Comparison of ENCODE assay signal across 24 cellular contexts in the genomic region with DNA sequence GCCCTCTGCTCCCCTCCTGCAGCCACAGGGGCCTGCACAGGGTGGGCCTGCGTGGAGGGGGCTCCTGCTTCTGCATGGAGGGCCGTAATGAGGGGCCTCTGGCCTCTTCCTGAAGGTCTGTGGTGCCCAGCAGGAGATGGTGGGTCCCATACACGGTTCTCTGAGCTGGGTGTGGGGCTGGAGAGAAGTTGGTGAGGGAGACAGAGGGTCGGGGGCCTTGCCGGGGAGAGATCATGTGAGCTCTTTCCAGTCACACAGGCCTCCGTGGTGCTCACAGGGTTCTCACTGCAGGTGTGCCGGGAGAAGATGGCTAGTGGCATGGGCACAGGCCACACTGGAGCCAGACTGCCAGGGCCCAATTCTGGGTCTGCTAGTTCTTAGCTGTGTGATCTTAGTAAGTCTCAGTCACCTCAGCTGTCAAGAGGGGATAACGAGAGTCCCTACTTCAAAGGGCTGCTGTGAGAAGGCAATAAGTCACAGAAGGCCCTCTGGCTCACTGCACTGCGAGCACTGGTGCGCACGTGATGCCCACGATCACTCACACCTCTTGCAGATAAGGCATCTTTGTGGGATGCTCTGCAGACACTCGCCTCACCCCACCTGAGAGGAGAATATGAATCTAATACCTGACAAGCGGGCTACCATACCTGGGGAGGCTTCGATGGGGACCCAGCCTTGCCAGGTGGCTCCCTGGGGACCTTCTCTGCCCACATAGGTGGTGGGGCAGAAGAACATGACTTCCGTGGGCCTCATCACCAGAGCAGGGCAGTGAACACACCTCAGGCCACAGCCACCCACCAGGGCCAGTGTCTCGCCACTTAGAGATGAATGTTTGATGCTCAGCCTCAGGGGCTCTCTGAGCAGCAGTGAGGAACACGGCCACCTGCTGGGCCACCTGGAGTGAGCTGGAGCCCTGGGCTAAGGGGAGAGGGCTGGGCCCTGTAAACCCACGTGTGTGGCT. TPM values are rescaled to one million over a fixed set of nuclear protein-coding genes. Genes with fewer than 3 reads are reported as not detected.
"Had no signal": no experiment of that assay in that cellular context is flagged by ENCODE, and none has a peak within 500 bp of the region (broad histone marks: within the 10 kb centered on the region; RNA-seq: fewer than 3 reads in every experiment).

No MANE protein-coding gene starts in this region.

- H3K36me3 ChIP-seq: colonic mucosa, stomach had no signal

- H3K27ac ChIP-seq: colonic mucosa, skin epidermis, stomach had no signal

- H3K9me3 Mint-ChIP-seq: activated CD4-positive, alpha-beta memory T cell treated with anti-CD3 and anti-CD28 coated beads for 36 hours; activated naive CD4-positive, alpha-beta T cell treated with anti-CD3 and anti-CD28 coated beads, Interleukin-2, amount 10 ng/mL, durations not matched to agents 7 days and 5 days; activated naive CD8-positive, alpha-beta T cell treated with anti-CD3 and anti-CD28 coated beads, Interleukin-2, amount 50 U/mL, for 24 hours; activated T-helper 2 cell treated with anti-CD3 and anti-CD28 coated beads, Interferon-gamma antibody, Interleukin-2, Interleukin-4, amounts not matched to agents 10 μg/mL and 5 μg/mL and 100 μg/mL, durations not matched to agents 14 hours and 24 hours and 36 hours; brain; mesothelial cell of epicardium; natural killer cell treated with Interleukin-12 subunit alpha and Interleukin-12 subunit beta and Interleukin-15 and Interleukin-18, amount 100 ng/mL, for 72 hours; T-cell; type B pancreatic cell; WTC11 had no signal

- H3K9me3 ChIP-seq: colonic mucosa, stomach had no signal

- H3K27me3 ChIP-seq: colonic mucosa had no signal

- H3K4me1 ChIP-seq: colonic mucosa had no signal

- H3K27ac Mint-ChIP-seq: activated CD4-positive, alpha-beta memory T cell treated with anti-CD3 and anti-CD28 coated beads for 36 hours; activated CD4-positive, alpha-beta T cell treated with anti-CD3 and anti-CD28 coated beads for 36 hours; activated naive CD4-positive, alpha-beta T cell treated with anti-CD3 and anti-CD28 coated beads, Interleukin-2, amount 10 ng/mL, durations not matched to agents 7 days and 5 days; activated naive CD8-positive, alpha-beta T cell treated with anti-CD3 and anti-CD28 coated beads, Interleukin-2, amount 50 U/mL, for 24 hours; activated T-helper 2 cell treated with anti-CD3 and anti-CD28 coated beads, Interferon-gamma antibody, Interleukin-2, Interleukin-4, amounts not matched to agents 10 μg/mL and 5 μg/mL and 100 μg/mL, durations not matched to agents 14 hours and 24 hours and 36 hours; brain; mesothelial cell of epicardium; natural killer cell treated with Interleukin-12 subunit alpha and Interleukin-12 subunit beta and Interleukin-15 and Interleukin-18, amount 100 ng/mL, for 72 hours; T-cell; WTC11 had no signal

- H3K4me3 ChIP-seq: colonic mucosa, skin epidermis, stomach had no signal

- H3K36me3 Mint-ChIP-seq: activated CD4-positive, alpha-beta memory T cell treated with anti-CD3 and anti-CD28 coated beads for 36 hours; activated naive CD4-positive, alpha-beta T cell treated with anti-CD3 and anti-CD28 coated beads, Interleukin-2, amount 10 ng/mL, durations not matched to agents 7 days and 5 days; mesothelial cell of epicardium; natural killer cell treated with Interleukin-12 subunit alpha and Interleukin-12 subunit beta and Interleukin-15 and Interleukin-18, amount 100 ng/mL, for 72 hours; T-cell; type B pancreatic cell; WTC11 had no signal

- DNase-seq: activated CD4-positive, alpha-beta memory T cell treated with anti-CD3 and anti-CD28 coated beads for 36 hours; activated CD4-positive, alpha-beta T cell treated with anti-CD3 and anti-CD28 coated beads for 36 hours; activated naive CD4-positive, alpha-beta T cell treated with anti-CD3 and anti-CD28 coated beads, Interleukin-2, amount 10 ng/mL, durations not matched to agents 7 days and 5 days; activated naive CD8-positive, alpha-beta T cell treated with anti-CD3 and anti-CD28 coated beads, Interleukin-2, amount 50 U/mL, for 24 hours; activated T-cell treated with anti-CD3 and anti-CD28 coated beads, Interleukin-2, amount 50 U/mL, for 1 hour; anterior cingulate cortex; central memory CD4-positive, alpha-beta T cell; colonic mucosa; erythroblast; foreskin melanocyte; retina; stimulated activated CD4-positive, alpha-beta T cell treated with anti-CD3 and anti-CD28 coated beads, Interleukin-15, amount 100 ng/mL, for 24 hours; stimulated activated CD4-positive, alpha-beta T cell treated with anti-CD3 and anti-CD28 coated beads, Interleukin-2, amount 100 ng/mL, for 48 hours; stomach; T-cell had no signal

- ATAC-seq: activated CD4-positive, alpha-beta T cell treated with anti-CD3 and anti-CD28 coated beads for 36 hours; activated naive CD8-positive, alpha-beta T cell treated with anti-CD3 and anti-CD28 coated beads, Interleukin-2, amount 50 U/mL, for 24 hours; WTC11 had no signal

- H3K4me1 Mint-ChIP-seq: activated CD4-positive, alpha-beta T cell treated with anti-CD3 and anti-CD28 coated beads for 36 hours; activated naive CD4-positive, alpha-beta T cell treated with anti-CD3 and anti-CD28 coated beads, Interleukin-2, amount 10 ng/mL, durations not matched to agents 7 days and 5 days; activated naive CD8-positive, alpha-beta T cell treated with anti-CD3 and anti-CD28 coated beads, Interleukin-2, amount 50 U/mL, for 24 hours; mesothelial cell of epicardium; T-cell; WTC11 had no signal

- H3K27me3 Mint-ChIP-seq: brain had no signal

- H3K4me3 Mint-ChIP-seq: activated CD4-positive, alpha-beta memory T cell treated with anti-CD3 and anti-CD28 coated beads for 36 hours; activated CD4-positive, alpha-beta T cell treated with anti-CD3 and anti-CD28 coated beads for 36 hours; activated naive CD4-positive, alpha-beta T cell treated with anti-CD3 and anti-CD28 coated beads, Interleukin-2, amount 10 ng/mL, durations not matched to agents 7 days and 5 days; activated naive CD8-positive, alpha-beta T cell treated with anti-CD3 and anti-CD28 coated beads, Interleukin-2, amount 50 U/mL, for 24 hours; brain; mesothelial cell of epicardium; natural killer cell treated with Interleukin-12 subunit alpha and Interleukin-12 subunit beta and Interleukin-15 and Interleukin-18, amount 100 ng/mL, for 72 hours; T-cell; type B pancreatic cell; WTC11 had no signal

RNA-seq across cellular contexts. Expression of a gene that starts 14.5 kb away (rescaled TPM):
- total RNA-seq: activated CD4-positive, alpha-beta memory T cell treated with anti-CD3 and anti-CD28 coated beads for 36 hours; activated CD4-positive, alpha-beta T cell treated with anti-CD3 and anti-CD28 coated beads for 36 hours; activated T-helper 2 cell treated with anti-CD3 and anti-CD28 coated beads, Interferon-gamma antibody, Interleukin-2, Interleukin-4, amounts not matched to agents 10 μg/mL and 5 μg/mL and 100 μg/mL, durations not matched to agents 14 hours and 24 hours and 36 hours; lung microvascular endothelial cell; natural killer cell treated with Interleukin-12 subunit alpha and Interleukin-12 subunit beta and Interleukin-15 and Interleukin-18, amount 100 ng/mL, for 72 hours; T-cell had no signal

RNA-seq across cellular contexts. Expression of a gene that starts 29.7 kb away (rescaled TPM):
- total RNA-seq: activated CD4-positive, alpha-beta memory T cell treated with anti-CD3 and anti-CD28 coated beads for 36 hours; activated CD4-positive, alpha-beta T cell treated with anti-CD3 and anti-CD28 coated beads for 36 hours; activated T-helper 2 cell treated with anti-CD3 and anti-CD28 coated beads, Interferon-gamma antibody, Interleukin-2, Interleukin-4, amounts not matched to agents 10 μg/mL and 5 μg/mL and 100 μg/mL, durations not matched to agents 14 hours and 24 hours and 36 hours; colonic mucosa; lung microvascular endothelial cell; mesothelial cell of epicardium; natural killer cell treated with Interleukin-12 subunit alpha and Interleukin-12 subunit beta and Interleukin-15 and Interleukin-18, amount 100 ng/mL, for 72 hours; stomach; T-cell; temporal lobe; WTC11 had no signal
